Comparison of ENCODE assay signal across 9 cellular contexts in the genomic region with DNA sequence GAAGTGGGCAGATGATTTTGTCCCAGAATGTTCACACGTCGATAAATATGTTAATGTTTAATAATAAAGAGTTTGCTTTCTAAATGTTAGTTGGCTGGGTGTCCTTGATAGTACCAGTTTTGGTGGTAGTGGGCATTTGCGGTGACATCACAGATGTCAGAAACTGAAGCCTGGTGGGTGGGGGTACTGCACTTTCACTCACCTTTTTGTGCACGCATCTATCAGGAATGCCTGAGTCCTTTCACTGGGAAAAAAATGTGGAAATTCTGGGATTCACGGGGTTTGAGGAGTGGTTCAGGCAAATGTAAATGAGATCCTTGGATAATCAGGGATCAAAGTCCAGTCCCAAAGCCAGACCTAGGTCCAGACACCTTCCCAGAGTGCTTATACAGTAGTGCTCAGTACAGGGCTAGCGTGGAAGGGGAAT. TPM values are rescaled to one million over a fixed set of nuclear protein-coding genes. Genes with fewer than 3 reads are reported as not detected.
DNase-seq lines count a peak whose midpoint lies in the region; ATAC-seq and TF ChIP-seq lines count a peak whose summit lies in the region.
"Had no signal": no experiment of that assay in that cellular context is flagged by ENCODE, and none has a peak within 500 bp of the region (broad histone marks: within the 10 kb centered on the region; RNA-seq: fewer than 3 reads in every experiment).

No MANE protein-coding gene starts in this region.

- H3K9me3 ChIP-seq in duodenal mucosa (ENCODE audit: control insufficient read depth in 1 of 2, low read length in 2 of 2): no peaks in the 10 kb centered on the region
- H3K9me3 ChIP-seq in upper lobe of right lung: no peaks in the 10 kb centered on the region

- no peaks in the 10 kb centered on the region for H3K27me3 ChIP-seq in duodenal mucosa (ENCODE audit: control insufficient read depth in 1 of 2, insufficient read depth in 2 of 2, low read length in 2 of 2)
- no peaks in the 10 kb centered on the region for H3K27me3 ChIP-seq in upper lobe of right lung

- POLR2A ChIA-PET in activated CD4-positive, alpha-beta memory T cell treated with anti-CD3 and anti-CD28 coated beads, Interleukin-2, amount 10 ng/mL, durations not matched to agents 7 days and 5 days (lab: Charles Lee): no interaction called here
- POLR2A ChIA-PET in activated CD4-positive, alpha-beta memory T cell treated with anti-CD3 and anti-CD28 coated beads for 36 hours (lab: Charles Lee): no interaction called here

- ATAC-seq in upper lobe of right lung: no peak
- no peak for ATAC-seq in HG03280 (IDR thresholded peaks at IDR 0.05; ENCODE audit: unreplicated experiment)
- no peak for ATAC-seq in HG03342 (IDR thresholded peaks at IDR 0.05; ENCODE audit: unreplicated experiment)
- ATAC-seq: activated T-cell treated with anti-CD3 and anti-CD28 coated beads, Interleukin-2, amount 50 U/mL, for 4 hours had no signal

- TF ChIP-seq CTCF in nephron (IDR thresholded peaks at IDR 0.05; ENCODE audit: unreplicated experiment in 3 of 3) (no peak), upper lobe of right lung (IDR thresholded peaks at IDR 0.05) (no peak)

- intact Hi-C loops in activated CD4-positive, alpha-beta memory T cell treated with anti-CD3 and anti-CD28 coated beads for 36 hours (cut with micrococcal nuclease): no loop called here
- intact Hi-C loops in upper lobe of right lung (cut with DNase I): loop anchor here (10.0 kb wide), 1 partner anchor 54 kb away; no protein-coding TSS in a partner anchor

- H3K36me3 ChIP-seq in duodenal mucosa (ENCODE audit: control insufficient read depth in 1 of 2, insufficient read depth in 2 of 2, low read length in 2 of 2) (peaks cover 0 to 6% of the 10 kb centered on the region in 2 donors), upper lobe of right lung (no peaks in the 10 kb centered on the region)

- CTCF ChIA-PET in activated CD4-positive, alpha-beta memory T cell treated with anti-CD3 and anti-CD28 coated beads, Interleukin-2, amount 10 ng/mL, durations not matched to agents 7 days and 5 days (lab: Charles Lee): no interaction called here
- CTCF ChIA-PET in activated CD4-positive, alpha-beta memory T cell treated with anti-CD3 and anti-CD28 coated beads for 36 hours (lab: Charles Lee): no interaction called here

- peaks cover 70% of the 10 kb centered on the region for H3K27me3 Mint-ChIP-seq in activated CD4-positive, alpha-beta memory T cell treated with anti-CD3 and anti-CD28 coated beads, Interleukin-2, amount 10 ng/mL, durations not matched to agents 7 days and 5 days
- peaks cover 64% of the 10 kb centered on the region for H3K27me3 Mint-ChIP-seq in activated CD4-positive, alpha-beta memory T cell treated with anti-CD3 and anti-CD28 coated beads for 36 hours
- H3K27me3 Mint-ChIP-seq in nephron (ENCODE audit: low read depth): peaks cover 89% of the 10 kb centered on the region

- no peak for DNase-seq in activated CD4-positive, alpha-beta memory T cell treated with anti-CD3 and anti-CD28 coated beads, Interleukin-2, amount 10 ng/mL, durations not matched to agents 7 days and 5 days
- no peak for DNase-seq in activated CD4-positive, alpha-beta memory T cell treated with anti-CD3 and anti-CD28 coated beads for 36 hours
- DNase-seq in upper lobe of right lung: no peak
- no peak for DNase-seq in DMS79 (lab: John Stamatoyannopoulos, UW)
- DNase-seq: activated T-cell treated with anti-CD3 and anti-CD28 coated beads, Interleukin-2, amount 50 U/mL, for 4 hours had no signal

- peaks cover 65% of the 10 kb centered on the region for H3K4me1 Mint-ChIP-seq in activated CD4-positive, alpha-beta memory T cell treated with anti-CD3 and anti-CD28 coated beads, Interleukin-2, amount 10 ng/mL, durations not matched to agents 7 days and 5 days
- H3K4me1 Mint-ChIP-seq in activated CD4-positive, alpha-beta memory T cell treated with anti-CD3 and anti-CD28 coated beads for 36 hours (ENCODE audit: low read depth): peaks cover 46% of the 10 kb centered on the region
- peaks cover 24% of the 10 kb centered on the region for H3K4me1 Mint-ChIP-seq in nephron

- peaks cover 28% of the 10 kb centered on the region for H3K36me3 Mint-ChIP-seq in activated CD4-positive, alpha-beta memory T cell treated with anti-CD3 and anti-CD28 coated beads, Interleukin-2, amount 10 ng/mL, durations not matched to agents 7 days and 5 days (ENCODE audit: low read depth)
- peaks cover 5% of the 10 kb centered on the region for H3K36me3 Mint-ChIP-seq in activated CD4-positive, alpha-beta memory T cell treated with anti-CD3 and anti-CD28 coated beads for 36 hours
- no peaks in the 10 kb centered on the region for H3K36me3 Mint-ChIP-seq in nephron (ENCODE audit: low read depth)

- H3K4me1 ChIP-seq in duodenal mucosa (ENCODE audit: control insufficient read depth in 1 of 2, insufficient read depth in 2 of 2, low read length in 2 of 2): peaks cover 44 to 52% of the 10 kb centered on the region in 2 donors
- peaks cover 48% of the 10 kb centered on the region for H3K4me1 ChIP-seq in upper lobe of right lung

- H3K27ac ChIP-seq in duodenal mucosa (ENCODE audit: low read depth, low read length) (peak overlapping the region; percentile 94), upper lobe of right lung (peak overlapping the region; percentile 98)

- peak overlapping the region; percentile 78 to 86 for H3K9ac ChIP-seq in duodenal mucosa (ENCODE audit: low read depth in 1 of 2, low read length in 2 of 2)

- H3K4me3 ChIP-seq in duodenal mucosa (ENCODE audit: low read depth in 1 of 2, low read length in 2 of 2): peak overlapping the region; percentile 86 to 89
- H3K4me3 ChIP-seq in upper lobe of right lung: peak overlapping the region; percentile 83

- peaks cover 3% of the 10 kb centered on the region for H3K9me3 Mint-ChIP-seq in activated CD4-positive, alpha-beta memory T cell treated with anti-CD3 and anti-CD28 coated beads, Interleukin-2, amount 10 ng/mL, durations not matched to agents 7 days and 5 days
- H3K9me3 Mint-ChIP-seq in activated CD4-positive, alpha-beta memory T cell treated with anti-CD3 and anti-CD28 coated beads for 36 hours: peaks cover 2% of the 10 kb centered on the region
- no peaks in the 10 kb centered on the region for H3K9me3 Mint-ChIP-seq in nephron

- no peak overlapping the region for H3K27ac Mint-ChIP-seq in activated CD4-positive, alpha-beta memory T cell treated with anti-CD3 and anti-CD28 coated beads, Interleukin-2, amount 10 ng/mL, durations not matched to agents 7 days and 5 days
- no peak overlapping the region for H3K27ac Mint-ChIP-seq in activated CD4-positive, alpha-beta memory T cell treated with anti-CD3 and anti-CD28 coated beads for 36 hours
- H3K27ac Mint-ChIP-seq in nephron: no peak overlapping the region

- H3K4me3 Mint-ChIP-seq in activated CD4-positive, alpha-beta memory T cell treated with anti-CD3 and anti-CD28 coated beads, Interleukin-2, amount 10 ng/mL, durations not matched to agents 7 days and 5 days: peak overlapping the region; percentile 87
- H3K4me3 Mint-ChIP-seq in activated CD4-positive, alpha-beta memory T cell treated with anti-CD3 and anti-CD28 coated beads for 36 hours: no peak overlapping the region
- H3K4me3 Mint-ChIP-seq in nephron: peak overlapping the region; percentile 9 to 85 (median 83)

RNA-seq across cellular contexts. Expression of a gene that starts 3.2 kb away (rescaled TPM):
- total RNA-seq in activated CD4-positive, alpha-beta memory T cell treated with anti-CD3 and anti-CD28 coated beads, Interleukin-2, amount 10 ng/mL, durations not matched to agents 7 days and 5 days: 10 to 100 TPM; 76.3 to 79.0 TPM
- 10 to 100 TPM; 51.0 to 54.6 TPM for total RNA-seq in activated CD4-positive, alpha-beta memory T cell treated with anti-CD3 and anti-CD28 coated beads for 36 hours
- total RNA-seq in upper lobe of right lung: 1,593 TPM

Comparison
In these comparisons a context has a peak if more than half of its experiments do, and no peak if none do; other contexts are left out.
1. RNA of a gene that starts 3.2 kb away (total RNA-seq): 1,593 TPM in upper lobe of right lung (single experiment); 76.3 to 79.0 TPM in activated CD4-positive, alpha-beta memory T cell treated with anti-CD3 and anti-CD28 coated beads, Interleukin-2, amount 10 ng/mL, durations not matched to agents 7 days and 5 days and 51.0 to 54.6 TPM in activated CD4-positive, alpha-beta memory T cell treated with anti-CD3 and anti-CD28 coated beads for 36 hours; every median in the first group is over 10 times any median in the second.